Comparison of ENCODE assay signal across 1 cellular context in the genomic region with DNA sequence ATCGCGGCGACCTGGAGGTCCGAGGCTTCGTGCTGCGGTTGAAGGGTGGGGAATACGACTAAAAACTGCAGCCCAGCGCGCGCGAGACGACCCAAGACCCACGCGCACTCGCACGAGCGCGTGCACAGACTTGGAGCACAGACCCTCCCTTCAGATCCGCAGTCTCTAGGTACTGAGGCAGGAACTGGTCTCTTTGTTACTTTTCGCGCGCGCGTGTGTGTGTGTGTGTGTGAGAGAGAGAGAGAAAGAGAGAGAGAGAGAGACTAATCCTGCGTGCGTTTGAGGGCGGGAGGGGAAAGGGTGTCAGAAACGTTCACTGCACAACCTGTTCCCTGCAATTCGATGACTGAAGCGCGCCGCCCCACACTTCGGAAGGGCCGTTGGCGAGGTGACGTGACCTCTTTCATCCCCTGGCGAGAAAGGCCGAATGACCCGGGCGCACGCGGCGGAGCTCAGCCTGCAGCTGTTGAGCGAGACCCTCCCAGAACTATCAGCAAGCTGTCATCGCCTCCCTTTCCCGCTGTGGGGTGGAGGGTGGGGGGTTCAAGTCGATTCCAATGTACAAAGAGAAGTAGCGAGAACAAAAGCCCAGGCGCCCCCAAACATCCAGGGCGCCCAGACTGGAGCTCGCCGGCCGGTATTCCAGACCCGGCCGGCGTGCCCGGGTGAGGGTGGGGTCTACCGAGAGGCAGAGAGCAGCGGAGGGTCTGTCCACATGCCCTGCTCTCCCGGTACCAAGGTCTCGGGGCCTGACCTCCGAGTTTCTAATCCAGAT.
TF ChIP-seq lines count a peak whose summit lies in the region.

No MANE protein-coding gene starts in this region.

TF ChIP-seq in GM23338, 12 proteins besides CTCF, POLR2A, EP300 and RAD21 (continued from another document):
- TF ChIP-seq, protein P1, sequence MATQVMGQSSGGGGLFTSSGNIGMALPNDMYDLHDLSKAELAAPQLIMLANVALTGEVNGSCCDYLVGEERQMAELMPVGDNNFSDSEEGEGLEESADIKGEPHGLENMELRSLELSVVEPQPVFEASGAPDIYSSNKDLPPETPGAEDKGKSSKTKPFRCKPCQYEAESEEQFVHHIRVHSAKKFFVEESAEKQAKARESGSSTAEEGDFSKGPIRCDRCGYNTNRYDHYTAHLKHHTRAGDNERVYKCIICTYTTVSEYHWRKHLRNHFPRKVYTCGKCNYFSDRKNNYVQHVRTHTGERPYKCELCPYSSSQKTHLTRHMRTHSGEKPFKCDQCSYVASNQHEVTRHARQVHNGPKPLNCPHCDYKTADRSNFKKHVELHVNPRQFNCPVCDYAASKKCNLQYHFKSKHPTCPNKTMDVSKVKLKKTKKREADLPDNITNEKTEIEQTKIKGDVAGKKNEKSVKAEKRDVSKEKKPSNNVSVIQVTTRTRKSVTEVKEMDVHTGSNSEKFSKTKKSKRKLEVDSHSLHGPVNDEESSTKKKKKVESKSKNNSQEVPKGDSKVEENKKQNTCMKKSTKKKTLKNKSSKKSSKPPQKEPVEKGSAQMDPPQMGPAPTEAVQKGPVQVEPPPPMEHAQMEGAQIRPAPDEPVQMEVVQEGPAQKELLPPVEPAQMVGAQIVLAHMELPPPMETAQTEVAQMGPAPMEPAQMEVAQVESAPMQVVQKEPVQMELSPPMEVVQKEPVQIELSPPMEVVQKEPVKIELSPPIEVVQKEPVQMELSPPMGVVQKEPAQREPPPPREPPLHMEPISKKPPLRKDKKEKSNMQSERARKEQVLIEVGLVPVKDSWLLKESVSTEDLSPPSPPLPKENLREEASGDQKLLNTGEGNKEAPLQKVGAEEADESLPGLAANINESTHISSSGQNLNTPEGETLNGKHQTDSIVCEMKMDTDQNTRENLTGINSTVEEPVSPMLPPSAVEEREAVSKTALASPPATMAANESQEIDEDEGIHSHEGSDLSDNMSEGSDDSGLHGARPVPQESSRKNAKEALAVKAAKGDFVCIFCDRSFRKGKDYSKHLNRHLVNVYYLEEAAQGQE (IDR thresholded peaks at IDR 0.05; ENCODE audit: unreplicated experiment) = no peak
- no peak for TF ChIP-seq STAT1 (IDR thresholded peaks at IDR 0.05; ENCODE audit: unreplicated experiment)
- no peak for TF ChIP-seq NANOG (IDR thresholded peaks at IDR 0.05; ENCODE audit: borderline replicate concordance)
- no peak for TF ChIP-seq CREB1 (CRISPR knock-in tag; IDR thresholded peaks at IDR 0.05; ENCODE audit: low read depth)
- no peak for TF ChIP-seq EZH2phosphoT487 (IDR thresholded peaks at IDR 0.05; ENCODE audit: unreplicated experiment)
- TF ChIP-seq POLR2AphosphoS5 (IDR thresholded peaks at IDR 0.05; ENCODE audit: low read depth) = no peak
TF ChIP-seq in GM23338: peak in this region for 0.
